Comparison of ENCODE assay signal across 10 cellular contexts in genomic region chr1:234535763-234536515, GRCh38. TPM values are rescaled to one million over a fixed set of nuclear protein-coding genes. Genes with fewer than 3 reads are reported as not detected.
DNase-seq lines count a peak whose midpoint lies in the region; ATAC-seq, FAIRE-seq and TF ChIP-seq lines count a peak whose summit lies in the region.
"Had no signal": no experiment of that assay in that cellular context is flagged by ENCODE, and none has a peak within 500 bp of the region (broad histone marks: within the 10 kb centered on the region; RNA-seq: fewer than 3 reads in every experiment).

No MANE protein-coding gene starts in this region.

- no peak for TF ChIP-seq EP300 in HepG2 (IDR thresholded peaks at IDR 0.05; ENCODE audit: low read depth in 2 of 2, low read length in 2 of 2)
- no peak for TF ChIP-seq EP300 in HepG2 (CRISPR knock-in tag; IDR thresholded peaks at IDR 0.05; ENCODE audit: borderline replicate concordance)

- H3K9ac ChIP-seq in GM23248 (peak overlapping the region; percentile 51), HepG2 (ENCODE audit: insufficient read depth, low read depth, low read length) (no peak overlapping the region)

- H3K4me1 ChIP-seq in GM23248 (ENCODE audit: insufficient read depth) = peaks cover 48% of the 10 kb centered on the region
- peaks cover 86% of the 10 kb centered on the region for H3K4me1 ChIP-seq in HepG2 (ENCODE audit: insufficient read depth, low read length)

- H3F3A ChIP-seq in GM23248 (ENCODE audit: insufficient read depth) = peaks cover 40% of the 10 kb centered on the region

- no peak for TF ChIP-seq RAD21 in HepG2 (CRISPR knock-in tag; IDR thresholded peaks at IDR 0.05)

- CTCF ChIA-PET in HepG2 (lab: Yijun Ruan, JAX; ENCODE audit: low intra/inter-chr PET ratio, low total read pairs) = no interaction called here

- in situ Hi-C loops in GM23248 (cut with MboI) = no loop called here
- in situ Hi-C loops in HepG2 (cut with HindIII; ENCODE audit: extremely low pct_ligation_motif_present, low pct_unique_long_range_greater_than_20kb) = no loop called here

- H3K4me2 ChIP-seq in GM23248 (ENCODE audit: unreplicated experiment) (no peak overlapping the region), HepG2 (ENCODE audit: low read depth, low read length) (no peak overlapping the region)

- BruUV-seq in HepG2 (replicated peaks; lab: Mats Ljungman, UMichigan) = no TSS peak

- H3K27ac ChIP-seq in GM23248 = peak overlapping the region; percentile 100
- no peak overlapping the region for H3K27ac ChIP-seq in HepG2 (ENCODE audit: extremely low read length, insufficient read depth, low read length)
- H3K27ac ChIP-seq in skin epidermis = peak overlapping the region in 20 of 21 experiments; percentile 21 to 98 (median 86)

- H3K36me3 ChIP-seq in GM23248 (ENCODE audit: low read depth) (no peaks in the 10 kb centered on the region), HepG2 (replicated peaks in 1 of 2; ENCODE audit: control insufficient read depth in 1 of 2, insufficient read depth in 2 of 2, low read length in 2 of 2) (no peaks in the 10 kb centered on the region)

- peak; percentile 68 for DNase-seq in GM23248
- peak; percentile 92 for DNase-seq in choroid plexus epithelial cell (ENCODE audit: low read depth)
- DNase-seq in HepG2 (ENCODE audit: low spot score) = no peak
- DNase-seq in HK-2 (ENCODE audit: unreplicated experiment) = no peak
- DNase-seq in NCI-H2196 treated with DMSO at 0.1 percent for 48 hours (lab: John Stamatoyannopoulos, UW; ENCODE audit: unreplicated experiment) = no peak
- DNase-seq: NCI-H510A treated with DMSO at 0.1 percent for 48 hours had no signal

- TF ChIP-seq CTCF in choroid plexus epithelial cell (conservative IDR thresholded peaks at IDR 0.05; ENCODE audit: low read depth, low read length) = no peak
- TF ChIP-seq CTCF in HepG2 (CRISPR knock-in tag; IDR thresholded peaks at IDR 0.05) = no peak

- POLR2A ChIA-PET in HepG2 (lab: Yijun Ruan, JAX) = interaction anchor here (1.2 to 1.9 kb wide), 2 partner anchors 10 kb away, joined by 3 to 5 read pairs; no protein-coding TSS in a partner anchor

- ATAC-seq in HepG2 = no peak
- no peak for ATAC-seq in GM21515 (IDR thresholded peaks at IDR 0.05; ENCODE audit: unreplicated experiment)
- no peak for ATAC-seq in GM19035 (IDR thresholded peaks at IDR 0.05; ENCODE audit: unreplicated experiment)

- no peaks in the 10 kb centered on the region for H3K9me2 ChIP-seq in GM23248 (ENCODE audit: insufficient read depth)

- H3K27me3 ChIP-seq in GM23248 (replicated peaks; ENCODE audit: insufficient read depth) (no peaks in the 10 kb centered on the region), HepG2 (ENCODE audit: control insufficient read depth in 1 of 2, insufficient read depth in 2 of 2, low read length in 2 of 2) (peaks cover 2 to 5% of the 10 kb centered on the region in 2 experiments; a peak in 4 of 5 replicates)

- intact Hi-C loops in HepG2 (cut with micrococcal nuclease; ENCODE audit: unreplicated experiment) = no loop called here

- H3K9me3 ChIP-seq in GM23248 (ENCODE audit: low read depth) (no peaks in the 10 kb centered on the region), HepG2 (ENCODE audit: low read length) (no peaks in the 10 kb centered on the region)

- WGBS in GM23248 (ENCODE audit: low coverage in 1 of 2, low lambda C conversion rate in 2 of 2, missing lambda C conversion rate in 2 of 2), 2 experiments = 38 to 39% methylated on average over 14 of the region's 14 CpGs
- 64% methylated on average over 14 of the region's 14 CpGs for WGBS in HepG2 (ENCODE audit: low lambda C conversion rate)

- H3K4me3 ChIP-seq in GM23248 (no peak overlapping the region), choroid plexus epithelial cell (ENCODE audit: low read depth, low read length) (no peak overlapping the region), HepG2 (replicated peaks in 1 of 3; ENCODE audit: insufficient read depth in 1 of 3, low read depth in 2 of 3, low read length in 3 of 3) (no peak overlapping the region), skin epidermis (no peak overlapping the region)

- FAIRE-seq in HepG2 (lab: Jason Lieb, UNC) = no peak
- FAIRE-seq: colon had no signal

- TF ChIP-seq POLR2A in HepG2 (IDR thresholded peaks at IDR 0.05; ENCODE audit: insufficient read depth in 1 of 2, low read depth in 2 of 2, low read length in 2 of 2) = no peak

- H3K79me2 ChIP-seq in GM23248 (ENCODE audit: insufficient read depth) (no peaks in the 10 kb centered on the region), HepG2 (ENCODE audit: insufficient read depth, low read length) (no peaks in the 10 kb centered on the region)

- no peaks in the 10 kb centered on the region for H4K20me1 ChIP-seq in GM23248 (ENCODE audit: insufficient read depth)
- no peaks in the 10 kb centered on the region for H4K20me1 ChIP-seq in HepG2 (ENCODE audit: insufficient read depth, low read length)

- peak overlapping the region; percentile 73 for H2AFZ ChIP-seq in GM23248
- no peak overlapping the region for H2AFZ ChIP-seq in HepG2 (ENCODE audit: low read length)

TF ChIP-seq in HepG2, 621 proteins besides CTCF, POLR2A, EP300 and RAD21:
- TF ChIP-seq NFATC3 (CRISPR knock-in tag; IDR thresholded peaks at IDR 0.05) = no peak
- TF ChIP-seq FOXP1 (IDR thresholded peaks at IDR 0.05) = no peak
- TF ChIP-seq FOXP1 (CRISPR knock-in tag; IDR thresholded peaks at IDR 0.05) = 0 out of 2 replicates have a peak, but pooled peaks have one; percentile 21

RNA-seq across cellular contexts. Expression of gene TARBP1, which starts 57.0 kb away (rescaled TPM):
- total RNA-seq in GM23248 (2014; rRNA removed; shearing (Covaris generic)) = 11.9 and 61.0 TPM in 2 replicates
- 5.2 and 5.7 TPM in 2 replicates for polyA plus RNA-seq in GM23248 (2016; fragmentation: Nextera tagmentation; extraction: Ambion mirVana)
- 31.0 and 37.7 TPM in 2 replicates for total RNA-seq in HepG2 (2016; rRNA removed; fragmentation: Illumina TruSeq; extraction: Trizol)
- 8.0 and 10.9 TPM in 2 replicates for total RNA-seq in HepG2 (2016; cell fraction: cytosol; rRNA removed; fragmentation: Illumina TruSeq; extraction: Trizol; ENCODE audit: low read depth)
- total RNA-seq in HepG2 (2016; cell fraction: insoluble cytoplasmic fraction; rRNA removed; fragmentation: Illumina TruSeq; extraction: Trizol) = 33.0 and 39.2 TPM in 2 replicates
- 9.9 and 14.5 TPM in 2 replicates for total RNA-seq in HepG2 (2016; cell fraction: membrane; rRNA removed; fragmentation: Illumina TruSeq; extraction: Trizol)
- total RNA-seq in HepG2 (2016; cell fraction: nucleus; rRNA removed; fragmentation: Illumina TruSeq; extraction: Trizol) = 49.3 and 51.0 TPM in 2 replicates
- polyA plus RNA-seq in HepG2 (2011; rRNA removed) = 58.7 and 67.0 TPM in 2 replicates
- polyA plus RNA-seq in HepG2 (2011; cell fraction: cytosol; rRNA removed) = 15.2 and 18.3 TPM in 2 replicates
- polyA plus RNA-seq in HepG2 (2011; cell fraction: nucleus; rRNA removed) = 127 and 145 TPM in 2 replicates
- 31.2 and 34.3 TPM in 2 replicates for polyA plus RNA-seq in HepG2 (2012)
- polyA plus RNA-seq in HepG2 (2016; cell fraction: cytosol; fragmentation: Illumina TruSeq; extraction: Trizol; ENCODE audit: low read depth) = 1.00 and 1.2 TPM in 2 replicates
- polyA plus RNA-seq in HepG2 (2016; cell fraction: insoluble cytoplasmic fraction; fragmentation: Illumina TruSeq; extraction: Trizol; ENCODE audit: low read depth) = 26.8 and 27.3 TPM in 2 replicates
- polyA plus RNA-seq in HepG2 (2016; cell fraction: membrane; fragmentation: Illumina TruSeq; extraction: Trizol; ENCODE audit: low read depth) = 3.6 and 4.1 TPM in 2 replicates
- 121 and 134 TPM in 2 replicates for polyA plus RNA-seq in HepG2 (2016; cell fraction: nucleus; fragmentation: Illumina TruSeq; extraction: Trizol; ENCODE audit: insufficient read depth, low read depth)
- 15.4 and 29.8 TPM in 2 replicates for polyA minus RNA-seq in HepG2 (2011; rRNA and poly(A)+ RNA removed; ENCODE audit: low replicate concordance)
- polyA minus RNA-seq in HepG2 (2011; cell fraction: cytosol; rRNA and poly(A)+ RNA removed) = 10.9 and 11.5 TPM in 2 replicates
- 73.5 and 78.7 TPM in 2 replicates for polyA minus RNA-seq in HepG2 (2011; cell fraction: nucleus; rRNA and poly(A)+ RNA removed)

Comparison
In these comparisons a context has a peak if more than half of its experiments do, and no peak if none do; other contexts are left out.
1. DNase-seq: peak in GM23248 (single experiment) and choroid plexus epithelial cell (single experiment); none in HepG2 (single experiment), HK-2 (single experiment) and NCI-H2196 treated with DMSO at 0.1 percent for 48 hours (single experiment).